ENCODE assay signal across 9 cellular contexts in genomic region chr3:8954938-8955763, GRCh38. TPM values are rescaled to one million over a fixed set of nuclear protein-coding genes. Genes with fewer than 3 reads are reported as not detected.
DNase-seq lines count a peak whose midpoint lies in the region; ATAC-seq and TF ChIP-seq lines count a peak whose summit lies in the region.
"Had no signal": no experiment of that assay in that cellular context is flagged by ENCODE, and none has a peak within 500 bp of the region (broad histone marks: within the 10 kb centered on the region; RNA-seq: fewer than 3 reads in every experiment).

No MANE protein-coding gene starts in this region.

- no peaks in the 10 kb centered on the region for H3K9me3 ChIP-seq in OCI-LY3 (ENCODE audit: insufficient read depth, low read length)

- H3K4me2 ChIP-seq in OCI-LY3 (ENCODE audit: low read length) = peak overlapping the region; percentile 63

- H3K4me1 Mint-ChIP-seq in mesothelial cell of epicardium = peaks cover 54% of the 10 kb centered on the region

- H3K36me3 Mint-ChIP-seq in mesothelial cell of epicardium = peaks cover 18% of the 10 kb centered on the region

- H3K36me3 ChIP-seq in OCI-LY3 (replicated peaks; ENCODE audit: low read depth, low read length) = peaks cover 33% of the 10 kb centered on the region

- no peaks in the 10 kb centered on the region for H3K27me3 ChIP-seq in OCI-LY3 (ENCODE audit: low read depth, low read length)

- no peak for TF ChIP-seq CTCF in OCI-LY3 (IDR thresholded peaks at IDR 0.05; ENCODE audit: low read depth, low read length)
- no peak for TF ChIP-seq CTCF in mesothelial cell of epicardium (IDR thresholded peaks at IDR 0.05; ENCODE audit: unreplicated experiment)

- ATAC-seq in GM18520 (IDR thresholded peaks at IDR 0.05; ENCODE audit: unreplicated experiment) (peak; percentile 83), HG02840 (IDR thresholded peaks at IDR 0.05; ENCODE audit: low FRiP score, unreplicated experiment) (peak; percentile 81)

- H4K20me1 ChIP-seq in OCI-LY3 (ENCODE audit: insufficient read depth, low read length) = peaks cover 20% of the 10 kb centered on the region

- H2AFZ ChIP-seq in OCI-LY3 (ENCODE audit: low read depth, low read length) = no peak overlapping the region

- H3K9me3 Mint-ChIP-seq in mesothelial cell of epicardium = peaks cover 6% of the 10 kb centered on the region
- H3K9me3 Mint-ChIP-seq: activated naive CD4-positive, alpha-beta T cell treated with anti-CD3 and anti-CD28 coated beads, Interleukin-2, amount 50 U/mL, for 24 hours had no signal

- peak overlapping the region; percentile 82 for H3K27ac ChIP-seq in OCI-LY3 (ENCODE audit: low read length)

- H3K4me3 ChIP-seq in OCI-LY3 (ENCODE audit: low read length) = peak overlapping the region; percentile 39

- peak overlapping the region; percentile 22; the same call in 1 of the 2 replicates for H3K9ac ChIP-seq in OCI-LY3 (ENCODE audit: low read length)

- peaks cover 43% of the 10 kb centered on the region for H3K4me1 ChIP-seq in OCI-LY3 (ENCODE audit: low read length)

- H3K79me2 ChIP-seq in OCI-LY3 (ENCODE audit: low read length) = peaks cover 82% of the 10 kb centered on the region

- peak overlapping the region; percentile 98 for H3K27ac Mint-ChIP-seq in mesothelial cell of epicardium
- H3K27ac Mint-ChIP-seq: activated naive CD4-positive, alpha-beta T cell treated with anti-CD3 and anti-CD28 coated beads, Interleukin-2, amount 50 U/mL, for 24 hours had no signal

- DNase-seq in mesothelial cell of epicardium (ENCODE audit: low spot score in 2 of 2, unreplicated experiment in 2 of 2) (peak in 1 of 2 experiments; percentile 49), T-helper 1 cell (no peak), HuH-7.5 (ENCODE audit: low spot score) (no peak), T-helper 9 cell (no peak), DMS 273 treated with DMSO at 0.1 percent for 48 hours (lab: John Stamatoyannopoulos, UW) (no peak)

- H3K4me3 Mint-ChIP-seq in mesothelial cell of epicardium = peak overlapping the region; percentile 43
- H3K4me3 Mint-ChIP-seq: activated naive CD4-positive, alpha-beta T cell treated with anti-CD3 and anti-CD28 coated beads, Interleukin-2, amount 50 U/mL, for 24 hours had no signal

- H3K27me3 Mint-ChIP-seq in mesothelial cell of epicardium (ENCODE audit: low read depth) = no peaks in the 10 kb centered on the region
- H3K27me3 Mint-ChIP-seq: activated naive CD4-positive, alpha-beta T cell treated with anti-CD3 and anti-CD28 coated beads, Interleukin-2, amount 50 U/mL, for 24 hours had no signal

RNA-seq across cellular contexts. Expression of gene RAD18, which starts 8.1 kb away (rescaled TPM):
- 22.2 to 23.6 TPM (median 23.2 TPM) in 3 replicates for total RNA-seq in mesothelial cell of epicardium
